Comparison of ENCODE assay signal across 36 cellular contexts in the genomic region with DNA sequence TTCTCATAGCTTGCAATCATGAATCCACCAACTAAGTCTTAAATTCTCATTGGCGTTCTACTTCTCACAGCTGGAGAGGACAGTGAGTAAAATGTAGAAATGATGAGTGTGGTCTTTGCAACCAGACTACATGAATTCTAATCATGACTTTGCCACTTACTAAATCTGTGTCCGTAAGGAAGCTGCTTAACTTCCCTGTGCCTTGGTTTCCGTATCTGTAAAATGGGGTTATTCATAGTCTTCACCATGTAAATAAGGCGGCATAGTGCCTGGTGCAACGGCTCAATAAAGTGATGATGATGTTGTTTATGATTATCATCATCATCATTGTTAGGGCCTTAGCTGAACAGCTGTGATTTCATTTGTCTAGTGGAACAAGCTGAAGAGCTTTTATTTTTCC. TPM values are rescaled to one million over a fixed set of nuclear protein-coding genes. Genes with fewer than 3 reads are reported as not detected.
"Had no signal": no experiment of that assay in that cellular context is flagged by ENCODE, and none has a peak within 500 bp of the region (broad histone marks: within the 10 kb centered on the region; RNA-seq: fewer than 3 reads in every experiment).

No MANE protein-coding gene starts in this region.

- H3K4me1 ChIP-seq: adrenal gland, body of pancreas, breast epithelium had no signal

- H3K27ac ChIP-seq: adrenal gland, body of pancreas, brain microvascular endothelial cell had no signal

- H3K4me3 ChIP-seq: adrenal gland, body of pancreas, breast epithelium had no signal

- ATAC-seq: activated CD8-positive, alpha-beta T cell treated with anti-CD3 and anti-CD28 coated beads for 36 hours; activated naive CD4-positive, alpha-beta T cell treated with anti-CD3 and anti-CD28 coated beads, Interleukin-2, amount 50 U/mL, for 72 hours; activated T-cell treated with anti-CD3 and anti-CD28 coated beads, Interleukin-2, amount 50 U/mL, for 4 hours; activated T-cell treated with anti-CD3 and anti-CD28 coated beads, Interleukin-2, amount 50 U/mL, for 72 hours; activated T-helper 17 cell treated with anti-CD3 and anti-CD28 coated beads, Interleukin-2, amount 50 U/mL, for 72 hours; body of pancreas had no signal

- H3K27me3 ChIP-seq: adrenal gland, body of pancreas, brain microvascular endothelial cell, breast epithelium had no signal

- H3K36me3 ChIP-seq: adrenal gland, brain microvascular endothelial cell, breast epithelium had no signal

- FAIRE-seq: astrocyte, TTC549 had no signal

- DNase-seq: activated B cell treated with CpG ODN at 0.5 μM for 24 hours; activated CD4-positive, alpha-beta memory T cell treated with anti-CD3 and anti-CD28 coated beads for 36 hours; activated CD4-positive, alpha-beta T cell treated with anti-CD3 and anti-CD28 coated beads for 4 hours; activated CD4-positive, alpha-beta T cell treated with anti-CD3 and anti-CD28 coated beads, Interleukin-2, amount 10 ng/mL, durations not matched to agents 24 days and 14 days; activated CD4-positive, alpha-beta T cell treated with anti-CD3 and anti-CD28 coated beads, Interleukin-2, amount 50 U/mL, for 1 hour; activated CD4-positive, alpha-beta T cell treated with anti-CD3 and anti-CD28 coated beads, Interleukin-2, amount 50 U/mL, for 4 hours; activated CD4-positive, CD25-positive, alpha-beta regulatory T cell treated with anti-CD3 and anti-CD28 coated beads, Interleukin-2, amount 50 U/mL, for 72 hours; activated CD8-positive, alpha-beta memory T cell treated with anti-CD3 and anti-CD28 coated beads, Interleukin-2, amount 50 U/mL, for 4 hours; activated CD8-positive, alpha-beta T cell treated with anti-CD3 and anti-CD28 coated beads for 36 hours; activated effector memory CD4-positive, alpha-beta T cell treated with anti-CD3 and anti-CD28 coated beads, Interleukin-2, amount 50 U/mL, for 16 hours; activated gamma-delta T cell treated with Interleukin-2 at 50 U/mL for 16 hours; activated naive CD4-positive, alpha-beta T cell; activated naive CD4-positive, alpha-beta T cell treated with anti-CD3 and anti-CD28 coated beads for 36 hours; activated naive CD4-positive, alpha-beta T cell treated with anti-CD3 and anti-CD28 coated beads, Interleukin-2, amount 50 U/mL, for 16 hours; activated naive CD8-positive, alpha-beta T cell treated with anti-CD3 and anti-CD28 coated beads for 36 hours; activated T-cell treated with anti-CD3 and anti-CD28 coated beads for 4 hours; activated T-cell treated with anti-CD3 and anti-CD28 coated beads, Interleukin-2, amount 50 U/mL, for 1 hour; activated T-cell treated with anti-CD3 and anti-CD28 coated beads, Interleukin-2, amount 50 U/mL, for 4 hours; activated T-cell treated with anti-CD3 and anti-CD28 coated beads, Interleukin-2, amount 50 U/mL, for 72 hours; adrenal gland; amniotic stem cell; aorta; body of pancreas; brain microvascular endothelial cell; central memory CD4-positive, alpha-beta T cell; T-helper 1 cell; T-helper 2 cell; T-helper 9 cell had no signal

- H3K9me3 ChIP-seq: adrenal gland, body of pancreas, breast epithelium had no signal

RNA-seq across cellular contexts. Expression of a gene that starts 12.6 kb away (rescaled TPM):
- total RNA-seq: activated CD4-positive, alpha-beta memory T cell treated with anti-CD3 and anti-CD28 coated beads for 36 hours; activated CD4-positive, alpha-beta T cell treated with anti-CD3 and anti-CD28 coated beads, Interleukin-2, amount 10 ng/mL, durations not matched to agents 24 days and 14 days; activated CD8-positive, alpha-beta memory T cell treated with anti-CD3 and anti-CD28 coated beads for 36 hours; activated CD8-positive, alpha-beta T cell treated with anti-CD3 and anti-CD28 coated beads for 36 hours; activated naive CD4-positive, alpha-beta T cell treated with anti-CD3 and anti-CD28 coated beads for 36 hours; activated naive CD4-positive, alpha-beta T cell treated with anti-CD3 and anti-CD28 coated beads, Interleukin-2, amount 50 U/mL, for 72 hours; activated naive CD8-positive, alpha-beta T cell treated with anti-CD3 and anti-CD28 coated beads for 36 hours; activated T-cell treated with anti-CD3 and anti-CD28 coated beads, Interleukin-2, amount 50 U/mL, for 4 hours; activated T-cell treated with anti-CD3 and anti-CD28 coated beads, Interleukin-2, amount 50 U/mL, for 72 hours; activated T-helper 1 cell treated with anti-CD3 and anti-CD28 coated beads, Interleukin-12 subunit alpha, Interleukin-12 subunit beta, Interleukin-2, Interleukin-4 antibody, amounts not matched to agents 30 ng/mL and 10 ng/mL and 1 ng/mL, durations not matched to agents 14 hours and 24 hours and 36 hours; activated T-helper 17 cell treated with anti-CD3 and anti-CD28 coated beads, Interleukin-2, amount 50 U/mL, for 72 hours; body of pancreas; cardiac septum had no signal
